Comparison of ENCODE assay signal across 9 cellular contexts in genomic region chr6:25971187-25971811, GRCh38. TPM values are rescaled to one million over a fixed set of nuclear protein-coding genes. Genes with fewer than 3 reads are reported as not detected.
DNase-seq lines count a peak whose midpoint lies in the region; ATAC-seq, FAIRE-seq and TF ChIP-seq lines count a peak whose summit lies in the region.
"Had no signal": no experiment of that assay in that cellular context is flagged by ENCODE, and none has a peak within 500 bp of the region (broad histone marks: within the 10 kb centered on the region; RNA-seq: fewer than 3 reads in every experiment).

No MANE protein-coding gene starts in this region.

- peaks cover 46% of the 10 kb centered on the region for H3K4me1 Mint-ChIP-seq in T-helper 2 cell treated with Interferon-gamma antibody and Interleukin-4, amounts not matched to agents 5 μg/mL and 100 μg/mL, for 36 hours (ENCODE audit: low read depth)
- H3K4me1 Mint-ChIP-seq in activated T-helper 17 cell treated with anti-CD3 and anti-CD28 coated beads, Interleukin-2, amount 50 U/mL, for 72 hours, result peaks cover 54% of the 10 kb centered on the region

- no peaks in the 10 kb centered on the region for H3K27me3 Mint-ChIP-seq in T-helper 2 cell treated with Interferon-gamma antibody and Interleukin-4, amounts not matched to agents 5 μg/mL and 100 μg/mL, for 36 hours (ENCODE audit: low read depth)
- H3K27me3 Mint-ChIP-seq in activated T-helper 17 cell treated with anti-CD3 and anti-CD28 coated beads, Interleukin-2, amount 50 U/mL, for 72 hours, result no peaks in the 10 kb centered on the region

- peak; percentile 85 for FAIRE-seq in kidney (lab: Jason Lieb, UNC)
- FAIRE-seq: A204.1 had no signal

- no peak for DNase-seq in T-helper 2 cell treated with Interferon-gamma antibody and Interleukin-4, amounts not matched to agents 5 μg/mL and 100 μg/mL, for 36 hours (ENCODE audit: low spot score)
- DNase-seq in T-helper 2 cell (no peak), kidney (no peak), thoracic aorta (ENCODE audit: low spot score) (peak; percentile 31), NCI-H2171 (lab: John Stamatoyannopoulos, UW) (no peak)
- no peak for DNase-seq in stimulated activated CD8-positive, alpha-beta memory T cell treated with anti-CD3 and anti-CD28 coated beads, Interleukin-4, amount 100 ng/mL, for 48 hours

- H3K27ac Mint-ChIP-seq in T-helper 2 cell treated with Interferon-gamma antibody and Interleukin-4, amounts not matched to agents 5 μg/mL and 100 μg/mL, for 36 hours, result peak overlapping the region; percentile 5
- peak overlapping the region; percentile 18 for H3K27ac Mint-ChIP-seq in activated T-helper 17 cell treated with anti-CD3 and anti-CD28 coated beads, Interleukin-2, amount 50 U/mL, for 72 hours

- H3K9me3 ChIP-seq in kidney (ENCODE audit: control insufficient read depth in 1 of 2, low read length in 2 of 2) (no peaks in the 10 kb centered on the region), thoracic aorta (no peaks in the 10 kb centered on the region)

- H3K36me3 Mint-ChIP-seq in T-helper 2 cell treated with Interferon-gamma antibody and Interleukin-4, amounts not matched to agents 5 μg/mL and 100 μg/mL, for 36 hours (ENCODE audit: low read depth), result peaks cover 83% of the 10 kb centered on the region
- H3K36me3 Mint-ChIP-seq in activated T-helper 17 cell treated with anti-CD3 and anti-CD28 coated beads, Interleukin-2, amount 50 U/mL, for 72 hours (ENCODE audit: low read depth), result peaks cover 100% of the 10 kb centered on the region

- H3K36me3 ChIP-seq in kidney (ENCODE audit: control insufficient read depth in 1 of 2, insufficient read depth in 2 of 2, low read length in 2 of 2) (peaks cover 45 to 49% of the 10 kb centered on the region in 2 donors), thoracic aorta (peaks cover 54% of the 10 kb centered on the region)

- no peaks in the 10 kb centered on the region for H3K9me3 Mint-ChIP-seq in T-helper 2 cell treated with Interferon-gamma antibody and Interleukin-4, amounts not matched to agents 5 μg/mL and 100 μg/mL, for 36 hours
- H3K9me3 Mint-ChIP-seq in activated T-helper 17 cell treated with anti-CD3 and anti-CD28 coated beads, Interleukin-2, amount 50 U/mL, for 72 hours, result no peaks in the 10 kb centered on the region

- no peak overlapping the region for H3K4me3 ChIP-seq in kidney (ENCODE audit: low read length in 2 of 2)
- no peak overlapping the region for H3K4me3 ChIP-seq in thoracic aorta

- TF ChIP-seq CTCF in kidney (IDR thresholded peaks at IDR 0.05; ENCODE audit: borderline replicate concordance, extremely low read depth, insufficient read depth), result no peak
- no peak for TF ChIP-seq CTCF in thoracic aorta (IDR thresholded peaks at IDR 0.05)

- H3K4me3 Mint-ChIP-seq in T-helper 2 cell treated with Interferon-gamma antibody and Interleukin-4, amounts not matched to agents 5 μg/mL and 100 μg/mL, for 36 hours, result no peak overlapping the region
- peak overlapping the region; percentile 96 for H3K4me3 Mint-ChIP-seq in activated T-helper 17 cell treated with anti-CD3 and anti-CD28 coated beads, Interleukin-2, amount 50 U/mL, for 72 hours

- no peaks in the 10 kb centered on the region for H3K27me3 ChIP-seq in thoracic aorta (replicated peaks; ENCODE audit: insufficient read depth)

- peaks cover 24 to 31% of the 10 kb centered on the region in 2 donors for H3K4me1 ChIP-seq in kidney (ENCODE audit: control insufficient read depth in 1 of 2, insufficient read depth in 1 of 2, low read depth in 1 of 2, low read length in 2 of 2)
- H3K4me1 ChIP-seq in thoracic aorta (ENCODE audit: control insufficient read depth in 1 of 2, low read depth in 2 of 2), result peaks cover 42 to 52% of the 10 kb centered on the region in 2 donors

- H3K9ac ChIP-seq in kidney (ENCODE audit: low read length in 2 of 2), result no peak overlapping the region

- intact Hi-C loops in kidney (cut with DNase I), result no loop called here

- ATAC-seq in activated T-helper 17 cell treated with anti-CD3 and anti-CD28 coated beads, Interleukin-2, amount 50 U/mL, for 72 hours (replicated peaks), result no peak
- ATAC-seq in thoracic aorta (ENCODE audit: insufficient number of reproducible peaks, low FRiP score, low read depth) (peak; percentile 84), HG02884 (IDR thresholded peaks at IDR 0.05; ENCODE audit: unreplicated experiment) (no peak)

- H3K27ac ChIP-seq in kidney (ENCODE audit: low read depth in 2 of 2, low read length in 2 of 2), result peak overlapping the region; percentile 26 to 52
- H3K27ac ChIP-seq in thoracic aorta, result peak overlapping the region; percentile 7 to 83

RNA-seq across cellular contexts. Expression of gene TRIM38, which starts 8.7 kb away (rescaled TPM):
- 10 to 100 TPM; 26.7 to 69.2 TPM for total RNA-seq in activated T-helper 17 cell treated with anti-CD3 and anti-CD28 coated beads, Interleukin-2, amount 50 U/mL, for 72 hours
- total RNA-seq in kidney, result 27.9 TPM
- polyA plus RNA-seq in kidney (ENCODE audit: insufficient read depth, low read depth, low replicate concordance), result 12.2 TPM
- total RNA-seq in thoracic aorta, result 10 to 100 TPM; 19.5 to 25.1 TPM

RNA-seq across cellular contexts. Expression of gene SLC17A2, which starts 40.8 kb away (rescaled TPM):
- not detected for total RNA-seq in activated T-helper 17 cell treated with anti-CD3 and anti-CD28 coated beads, Interleukin-2, amount 50 U/mL, for 72 hours
- total RNA-seq in kidney (0.76 TPM), thoracic aorta (not detected)
- 0.54 TPM for polyA plus RNA-seq in kidney (ENCODE audit: insufficient read depth, low read depth, low replicate concordance)
